Comparison of ENCODE assay signal across 8 cellular contexts in the genomic region with DNA sequence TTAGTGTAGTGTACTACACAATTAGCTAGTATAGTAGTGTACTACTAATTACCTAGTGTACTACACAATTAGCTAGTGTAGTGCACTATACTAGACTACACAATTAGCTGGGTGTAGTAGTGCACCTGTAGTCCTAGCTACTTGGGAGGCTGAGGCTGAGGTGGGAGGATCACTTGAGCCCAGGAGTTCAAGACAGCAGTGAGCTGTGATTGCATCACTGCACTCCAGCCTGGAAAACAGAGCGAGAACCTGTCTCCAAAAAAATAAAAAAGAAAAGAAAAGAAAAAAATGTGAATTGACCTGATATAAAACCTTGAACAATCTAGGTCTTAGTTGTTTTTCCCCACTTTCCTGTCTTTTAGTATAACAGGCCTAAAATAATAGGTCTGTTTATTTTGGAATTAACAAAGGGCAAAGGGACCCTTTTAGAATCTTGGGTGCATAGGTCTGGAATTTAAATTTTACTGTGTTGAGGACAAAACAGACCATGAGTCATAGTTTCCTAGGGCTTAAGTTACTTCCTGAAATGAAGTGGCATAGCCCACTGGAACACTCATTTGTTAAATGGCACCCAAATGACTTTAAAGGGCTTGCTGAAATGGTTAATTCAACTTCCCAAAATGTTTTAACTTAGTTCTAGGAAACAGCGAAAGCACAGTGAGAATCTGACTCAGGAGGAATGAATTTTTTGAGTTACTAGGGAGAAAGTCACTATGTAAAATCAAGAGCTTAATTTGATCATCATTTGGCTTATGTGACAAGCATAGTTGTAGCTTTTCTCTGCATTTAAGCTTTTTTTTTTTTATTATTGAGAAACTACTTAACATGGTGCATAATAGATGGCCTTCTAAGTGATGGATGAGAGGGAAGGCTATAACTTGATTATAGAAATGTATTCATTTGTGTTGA. TPM values are rescaled to one million over a fixed set of nuclear protein-coding genes. Genes with fewer than 3 reads are reported as not detected.
DNase-seq lines count a peak whose midpoint lies in the region; FAIRE-seq and TF ChIP-seq lines count a peak whose summit lies in the region.
"Had no signal": no experiment of that assay in that cellular context is flagged by ENCODE, and none has a peak within 500 bp of the region (broad histone marks: within the 10 kb centered on the region; RNA-seq: fewer than 3 reads in every experiment).

No MANE protein-coding gene starts in this region.

- H3K9me3 Mint-ChIP-seq in neural progenitor cell: peaks cover 6% of the 10 kb centered on the region

- H3K9ac ChIP-seq in GM23248: no peak overlapping the region
- H3K9ac ChIP-seq in smooth muscle cell (ENCODE audit: low read depth): no peak overlapping the region
- no peak overlapping the region for H3K9ac ChIP-seq in neural progenitor cell

- TF ChIP-seq CTCF in NB4 (IDR thresholded peaks at IDR 0.05; ENCODE audit: low read depth, low read length) (no peak), smooth muscle cell (IDR thresholded peaks at IDR 0.05; ENCODE audit: borderline replicate concordance, insufficient read depth, poor library complexity, severe bottlenecking) (no peak), neural progenitor cell (IDR thresholded peaks at IDR 0.05) (no peak), D721Med (IDR thresholded peaks at IDR 0.05; ENCODE audit: insufficient read depth, missing control alignments) (no peak)

- H3K36me3 ChIP-seq in GM23248 (ENCODE audit: low read depth): no peaks in the 10 kb centered on the region
- no peaks in the 10 kb centered on the region for H3K36me3 ChIP-seq in smooth muscle cell (ENCODE audit: low read depth)
- no peaks in the 10 kb centered on the region for H3K36me3 ChIP-seq in neural progenitor cell

- no peak overlapping the region for H3K4me3 Mint-ChIP-seq in neural progenitor cell

- H3K27ac ChIP-seq in GM23248 (no peak overlapping the region), smooth muscle cell (ENCODE audit: low read depth) (peak overlapping the region; percentile 30), neural progenitor cell (no peak overlapping the region)

- in situ Hi-C loops in GM23248 (cut with MboI): no loop called here

- no peak for TF ChIP-seq POLR2A in NB4 (IDR thresholded peaks at IDR 0.05; ENCODE audit: extremely low read depth, insufficient read length)

- no peaks in the 10 kb centered on the region for H3K27me3 ChIP-seq in GM23248 (replicated peaks; ENCODE audit: insufficient read depth)
- no peaks in the 10 kb centered on the region for H3K27me3 ChIP-seq in smooth muscle cell (ENCODE audit: low read depth)
- no peaks in the 10 kb centered on the region for H3K27me3 ChIP-seq in neural progenitor cell

- WGBS in GM23248 (ENCODE audit: low coverage in 1 of 2, low lambda C conversion rate in 2 of 2, missing lambda C conversion rate in 2 of 2), 2 experiments: 64 to 73% methylated on average over 2 of the region's 2 CpGs
- 39% methylated on average over 2 of the region's 2 CpGs for WGBS in smooth muscle cell (ENCODE audit: low lambda C conversion rate)

- FAIRE-seq in endometrium (lab: Jason Lieb, UNC) (peak; percentile 41), D721Med (lab: Jason Lieb, UNC) (no peak)
- FAIRE-seq: GM18507 had no signal

- H3K9me2 ChIP-seq in GM23248 (ENCODE audit: insufficient read depth): no peaks in the 10 kb centered on the region

- H2AFZ ChIP-seq in GM23248 (no peak overlapping the region), smooth muscle cell (ENCODE audit: low read depth) (no peak overlapping the region), neural progenitor cell (replicated peaks) (no peak overlapping the region)

- peaks cover 3% of the 10 kb centered on the region for H3K4me1 Mint-ChIP-seq in neural progenitor cell

- no peaks in the 10 kb centered on the region for H3K27me3 Mint-ChIP-seq in neural progenitor cell (ENCODE audit: insufficient read depth, low read depth)

- no peak overlapping the region for H3K27ac Mint-ChIP-seq in neural progenitor cell

- H4K20me1 ChIP-seq in GM23248 (ENCODE audit: insufficient read depth) (no peaks in the 10 kb centered on the region), smooth muscle cell (ENCODE audit: low read depth) (no peaks in the 10 kb centered on the region), neural progenitor cell (ENCODE audit: low read depth) (no peaks in the 10 kb centered on the region)

- H3K4me3 ChIP-seq in GM23248 (no peak overlapping the region), NB4 (ENCODE audit: low read depth, low read length) (no peak overlapping the region), smooth muscle cell (no peak overlapping the region), neural progenitor cell (no peak overlapping the region)

- H3K4me1 ChIP-seq in GM23248 (ENCODE audit: insufficient read depth): no peaks in the 10 kb centered on the region
- no peaks in the 10 kb centered on the region for H3K4me1 ChIP-seq in smooth muscle cell (ENCODE audit: low read depth)
- no peaks in the 10 kb centered on the region for H3K4me1 ChIP-seq in neural progenitor cell

- H3K36me3 Mint-ChIP-seq in neural progenitor cell: peaks cover 16% of the 10 kb centered on the region

- DNase-seq in GM23248: peak; percentile 45
- peak; percentile 87 for DNase-seq in NB4 (ENCODE audit: low read depth)
- DNase-seq in smooth muscle cell (lab: John Stamatoyannopoulos, UW; ENCODE audit: unreplicated experiment): no peak
- DNase-seq in neural progenitor cell (ENCODE audit: low spot score): no peak
- DNase-seq in D721Med (ENCODE audit: insufficient read length, low spot score): no peak
- no peak for DNase-seq in NCI-H1930 (lab: John Stamatoyannopoulos, UW)

- H3K4me2 ChIP-seq in GM23248 (ENCODE audit: unreplicated experiment) (no peak overlapping the region), smooth muscle cell (peak overlapping the region; percentile 39), neural progenitor cell (no peak overlapping the region)

- H3K79me2 ChIP-seq in GM23248 (ENCODE audit: insufficient read depth) (no peaks in the 10 kb centered on the region), smooth muscle cell (ENCODE audit: low read depth) (no peaks in the 10 kb centered on the region), neural progenitor cell (ENCODE audit: low read depth) (no peaks in the 10 kb centered on the region)

- H3F3A ChIP-seq in GM23248 (ENCODE audit: insufficient read depth) (no peaks in the 10 kb centered on the region), smooth muscle cell (ENCODE audit: low read depth) (no peaks in the 10 kb centered on the region), neural progenitor cell (ENCODE audit: low read depth) (no peaks in the 10 kb centered on the region)

- H3K9me3 ChIP-seq in GM23248 (ENCODE audit: low read depth) (no peaks in the 10 kb centered on the region), smooth muscle cell (replicated peaks; ENCODE audit: low read depth) (no peaks in the 10 kb centered on the region), neural progenitor cell (ENCODE audit: low read depth) (no peaks in the 10 kb centered on the region)

RNA-seq across cellular contexts. Expression of a gene that starts 50.7 kb away (rescaled TPM):
- 22.7 and 26.3 TPM in 2 replicates for total RNA-seq in GM23248 (2014; rRNA removed; shearing (Covaris generic))
- 12.5 and 15.4 TPM in 2 replicates for polyA plus RNA-seq in GM23248 (2016; fragmentation: Nextera tagmentation; extraction: Ambion mirVana)
- 81.2 and 101 TPM in 2 replicates for total RNA-seq in smooth muscle cell
- polyA plus RNA-seq in smooth muscle cell: 21.1 and 24.2 TPM in 2 replicates
- total RNA-seq in neural progenitor cell (ENCODE audit: low replicate concordance): 74.4 and 129 TPM in 2 replicates

Comparison
In these comparisons a context has a peak if more than half of its experiments do, and no peak if none do; other contexts are left out.
1. DNase-seq: peak in GM23248 (single experiment) and NB4 (single experiment); none in smooth muscle cell (single experiment), neural progenitor cell (single experiment), D721Med (single experiment) and NCI-H1930 (0 of 2).